Comparison of ENCODE assay signal across 8 cellular contexts in genomic region chr11:117232911-117233409, GRCh38. TPM values are rescaled to one million over a fixed set of nuclear protein-coding genes. Genes with fewer than 3 reads are reported as not detected.
DNase-seq lines count a peak whose midpoint lies in the region; ATAC-seq and TF ChIP-seq lines count a peak whose summit lies in the region.

No MANE protein-coding gene starts in this region.

- 14% methylated on average over 2 of the region's 27 CpGs; no CpG with 5 or more reads in 1 of the 2 donors for WGBS in gastroesophageal sphincter (ENCODE audit: low coverage in 1 of 2), 2 donors

- CTCF ChIA-PET in activated CD8-positive, alpha-beta T cell treated with anti-CD3 and anti-CD28 coated beads for 36 hours (lab: Charles Lee) = interaction anchor here (0.8 to 11.6 kb wide), 2 partner anchors 12 to 53 kb away, joined by 5 to 125 read pairs; partner anchors contain the start of gene SIDT2

- no peaks in the 10 kb centered on the region for H3K27me3 Mint-ChIP-seq in activated CD8-positive, alpha-beta T cell treated with anti-CD3 and anti-CD28 coated beads for 36 hours

- H3K79me2 ChIP-seq in ACC112 (ENCODE audit: control insufficient read depth, insufficient read depth, low read length, unreplicated experiment) = peaks cover 49% of the 10 kb centered on the region
- peaks cover 3% of the 10 kb centered on the region for H3K79me2 ChIP-seq in parathyroid adenoma

- H3K27ac Mint-ChIP-seq in activated CD8-positive, alpha-beta T cell treated with anti-CD3 and anti-CD28 coated beads for 36 hours = peak overlapping the region; percentile 83

- H3K36me3 ChIP-seq in ACC112 (ENCODE audit: insufficient read depth, low read length) (no peaks in the 10 kb centered on the region), gastroesophageal sphincter (peaks cover 0 to 27% of the 10 kb centered on the region in 2 donors), parathyroid adenoma (ENCODE audit: control insufficient read depth, insufficient read depth, low read length) (no peaks in the 10 kb centered on the region)

- TF ChIP-seq CTCF in activated CD8-positive, alpha-beta T cell treated with anti-CD3 and anti-CD28 coated beads for 36 hours (IDR thresholded peaks at IDR 0.05) = no peak
- TF ChIP-seq CTCF in gastroesophageal sphincter (IDR thresholded peaks at IDR 0.05) (no peak), parathyroid adenoma (IDR thresholded peaks at IDR 0.05) (no peak)

- H3K4me1 ChIP-seq in ACC112 (ENCODE audit: control insufficient read depth, insufficient read depth, low read length, unreplicated experiment) (peaks cover 22% of the 10 kb centered on the region), gastroesophageal sphincter (peaks cover 0 to 48% (median 16%) of the 10 kb centered on the region in 3 donors), parathyroid adenoma (no peaks in the 10 kb centered on the region)

- no peak for TF ChIP-seq EP300 in gastroesophageal sphincter (IDR thresholded peaks at IDR 0.05)

- no peak for TF ChIP-seq POLR2A in gastroesophageal sphincter (IDR thresholded peaks at IDR 0.05)

- ATAC-seq in GM21423 (IDR thresholded peaks at IDR 0.05; ENCODE audit: unreplicated experiment) (peak; percentile 2), gastroesophageal sphincter (no peak), GM21737 (IDR thresholded peaks at IDR 0.05; ENCODE audit: unreplicated experiment) (no peak)
- no peak for ATAC-seq in activated CD8-positive, alpha-beta T cell treated with anti-CD3 and anti-CD28 coated beads for 36 hours

- H3K9me3 ChIP-seq in gastroesophageal sphincter (no peaks in the 10 kb centered on the region), parathyroid adenoma (ENCODE audit: control insufficient read depth, low read length) (no peaks in the 10 kb centered on the region)

- peak overlapping the region; percentile 82 for H3K4me3 Mint-ChIP-seq in activated CD8-positive, alpha-beta T cell treated with anti-CD3 and anti-CD28 coated beads for 36 hours

- H3K36me3 Mint-ChIP-seq in activated CD8-positive, alpha-beta T cell treated with anti-CD3 and anti-CD28 coated beads for 36 hours (ENCODE audit: low read depth) = peaks cover 21% of the 10 kb centered on the region

- no peak overlapping the region for H3K27ac ChIP-seq in ACC112 (ENCODE audit: low read depth, low read length)
- H3K27ac ChIP-seq in gastroesophageal sphincter = peak overlapping the region; percentile 92 to 98 (median 95)
- H3K27ac ChIP-seq in parathyroid adenoma = peak overlapping the region; percentile 75

- peaks cover 34% of the 10 kb centered on the region for H3K4me1 Mint-ChIP-seq in activated CD8-positive, alpha-beta T cell treated with anti-CD3 and anti-CD28 coated beads for 36 hours (ENCODE audit: low read depth)

- H3K9ac ChIP-seq in parathyroid adenoma = no peak overlapping the region

- H2AFZ ChIP-seq in ACC112 (ENCODE audit: low read length, unreplicated experiment) (no peak overlapping the region), parathyroid adenoma (peak overlapping the region; percentile 74)

- peak overlapping the region; percentile 92 for H3K4me3 ChIP-seq in ACC112 (ENCODE audit: low read depth, low read length)
- H3K4me3 ChIP-seq in gastroesophageal sphincter = peak overlapping the region; percentile 90 to 98
- peak overlapping the region; percentile 62 for H3K4me3 ChIP-seq in parathyroid adenoma (ENCODE audit: low read depth, low read length)

- H3K9me3 Mint-ChIP-seq in activated CD8-positive, alpha-beta T cell treated with anti-CD3 and anti-CD28 coated beads for 36 hours = no peaks in the 10 kb centered on the region

- POLR2A ChIA-PET in activated CD8-positive, alpha-beta T cell treated with anti-CD3 and anti-CD28 coated beads for 36 hours (lab: Charles Lee) = interaction anchor here (1.2 kb wide), 1 partner anchor 22 kb away, joined by 3 read pairs; no protein-coding TSS in a partner anchor

- intact Hi-C loops in activated CD8-positive, alpha-beta T cell treated with anti-CD3 and anti-CD28 coated beads for 36 hours (cut with micrococcal nuclease) = loop anchor here (5.0 kb wide), 2 partner anchors 34 to 56 kb away; partner anchors contain the start of gene SIDT2

- DNase-seq in activated CD8-positive, alpha-beta T cell treated with anti-CD3 and anti-CD28 coated beads for 36 hours = peak; percentile 24
- DNase-seq in NCI-H526 treated with DMSO at 0.1 percent for 48 hours (lab: John Stamatoyannopoulos, UW) (no peak), kidney glomerular epithelial cell (lab: John Stamatoyannopoulos, UW) (no peak)

- peak overlapping the region; percentile 77 for H3K4me2 ChIP-seq in parathyroid adenoma (ENCODE audit: low read length)

- H3K27me3 ChIP-seq in ACC112 (ENCODE audit: insufficient read depth, low read length) (no peaks in the 10 kb centered on the region), gastroesophageal sphincter (no peaks in the 10 kb centered on the region), parathyroid adenoma (ENCODE audit: control insufficient read depth, insufficient read depth, low read length) (no peaks in the 10 kb centered on the region)

RNA-seq across cellular contexts. Expression of gene RNF214, which starts 0.5 kb away (rescaled TPM):
- total RNA-seq in activated CD8-positive, alpha-beta T cell treated with anti-CD3 and anti-CD28 coated beads for 36 hours = 10 to 100 TPM; 14.7 to 18.3 TPM
- total RNA-seq in gastroesophageal sphincter = 10 to 100 TPM; 14.8 to 21.2 (median 17.4) TPM

RNA-seq across cellular contexts. Expression of gene PCSK7, which starts 1.1 kb away (rescaled TPM):
- total RNA-seq in activated CD8-positive, alpha-beta T cell treated with anti-CD3 and anti-CD28 coated beads for 36 hours = 100 to 1,000 TPM in 1 of 2 experiments, 10 to 100 TPM in 1; 98.8 to 107 TPM
- 10 to 100 TPM; 28.9 to 40.5 (median 35.3) TPM for total RNA-seq in gastroesophageal sphincter

RNA-seq across cellular contexts. Expression of gene TAGLN, which starts 33.8 kb away (rescaled TPM):
- 1 to 10 TPM; 2.0 to 2.5 TPM for total RNA-seq in activated CD8-positive, alpha-beta T cell treated with anti-CD3 and anti-CD28 coated beads for 36 hours
- total RNA-seq in gastroesophageal sphincter = over 10,000 TPM; 10,394 to 14,194 (median 13,050) TPM

RNA-seq across cellular contexts. Expression of gene SIDT2, which starts 54.4 kb away (rescaled TPM):
- 10 to 100 TPM; 16.6 to 17.3 TPM for total RNA-seq in activated CD8-positive, alpha-beta T cell treated with anti-CD3 and anti-CD28 coated beads for 36 hours
- total RNA-seq in gastroesophageal sphincter = 10 to 100 TPM; 15.3 to 50.1 (median 33.6) TPM

RNA-seq across cellular contexts. Expression of gene BACE1-AS, which starts 58.2 kb away (rescaled TPM):
- 1 to 10 TPM; 3.2 to 4.0 TPM for total RNA-seq in activated CD8-positive, alpha-beta T cell treated with anti-CD3 and anti-CD28 coated beads for 36 hours
- total RNA-seq in gastroesophageal sphincter = 10 to 100 TPM in 2 of 4 donors, 1 to 10 TPM in 2; 4.8 to 13.1 (median 10.1) TPM

Comparison
In these comparisons a context has a peak if more than half of its experiments do, and no peak if none do; other contexts are left out.
1. RNA of gene TAGLN, which starts 33.8 kb away (total RNA-seq): 10,394 to 14,194 TPM in gastroesophageal sphincter; 2.0 to 2.5 TPM in activated CD8-positive, alpha-beta T cell treated with anti-CD3 and anti-CD28 coated beads for 36 hours; every median in the first group is over 1,000 times any median in the second.
2. Peak in every context shown above with its lines, with median percentiles within 50 percentile points of each other: H3K4me3 ChIP-seq.